Comparison of ENCODE assay signal across 27 cellular contexts in the genomic region with DNA sequence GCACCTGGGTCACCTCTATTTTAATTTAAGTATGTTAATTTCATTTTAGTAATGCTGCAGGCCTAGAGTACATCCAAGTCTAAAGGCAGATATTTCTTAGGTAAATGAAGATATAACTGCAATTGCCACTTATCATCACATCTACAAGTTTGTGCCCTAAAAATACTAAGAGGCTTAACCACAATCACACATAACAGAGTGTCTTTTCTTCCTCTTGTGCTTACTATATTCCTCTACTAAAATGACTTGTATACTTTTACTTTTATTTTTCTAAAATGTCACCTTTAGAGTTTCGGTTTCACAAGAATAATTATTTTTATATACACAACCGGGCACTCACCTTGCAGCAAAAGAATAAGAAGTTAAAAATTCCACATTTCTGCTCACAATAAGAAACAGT.
DNase-seq lines count a peak whose midpoint lies in the region; ATAC-seq and TF ChIP-seq lines count a peak whose summit lies in the region.
"Had no signal": no experiment of that assay in that cellular context is flagged by ENCODE, and none has a peak within 500 bp of the region (broad histone marks: within the 10 kb centered on the region; RNA-seq: fewer than 3 reads in every experiment).

No MANE protein-coding gene starts in this region.

- H3K36me3 Mint-ChIP-seq in activated naive CD8-positive, alpha-beta T cell: peaks cover 4% of the 10 kb centered on the region
- no peaks in the 10 kb centered on the region for H3K36me3 Mint-ChIP-seq in activated naive CD8-positive, alpha-beta T cell treated with anti-CD3 and anti-CD28 coated beads for 36 hours
- H3K36me3 Mint-ChIP-seq in activated T-helper 17 cell treated with anti-CD3 and anti-CD28 coated beads, Interleukin-2, amount 50 U/mL, for 72 hours (ENCODE audit: low read depth): no peaks in the 10 kb centered on the region

- 49 to 70% methylated on average over 2 of the region's 2 CpGs for WGBS in upper lobe of left lung, 2 donors

- TF ChIP-seq POLR2A in upper lobe of left lung (IDR thresholded peaks at IDR 0.05): no peak

- H3K9me3 Mint-ChIP-seq in activated naive CD8-positive, alpha-beta T cell (ENCODE audit: low read depth): peaks cover 5% of the 10 kb centered on the region
- no peaks in the 10 kb centered on the region for H3K9me3 Mint-ChIP-seq in activated naive CD8-positive, alpha-beta T cell treated with anti-CD3 and anti-CD28 coated beads for 36 hours
- H3K9me3 Mint-ChIP-seq in activated T-helper 17 cell treated with anti-CD3 and anti-CD28 coated beads, Interleukin-2, amount 50 U/mL, for 72 hours: peaks cover 4% of the 10 kb centered on the region
- H3K9me3 Mint-ChIP-seq: activated B cell treated with CpG ODN at 0.5 μM for 24 hours; activated CD4-positive, alpha-beta memory T cell treated with anti-CD3 and anti-CD28 coated beads, Interleukin-2, amount 10 ng/mL, durations not matched to agents 7 days and 5 days; dendritic cell treated with granulocyte-macrophage colony-stimulating factor and Interleukin-4, amounts not matched to agents 40 ng/mL and 50 ng/mL, for 4 days had no signal

- H3K27ac Mint-ChIP-seq in activated naive CD8-positive, alpha-beta T cell: no peak overlapping the region
- no peak overlapping the region for H3K27ac Mint-ChIP-seq in activated naive CD8-positive, alpha-beta T cell treated with anti-CD3 and anti-CD28 coated beads for 36 hours
- H3K27ac Mint-ChIP-seq in activated T-helper 17 cell treated with anti-CD3 and anti-CD28 coated beads, Interleukin-2, amount 50 U/mL, for 72 hours: no peak overlapping the region
- H3K27ac Mint-ChIP-seq: activated B cell treated with CpG ODN at 0.5 μM for 24 hours; activated CD4-positive, alpha-beta memory T cell treated with anti-CD3 and anti-CD28 coated beads, Interleukin-2, amount 10 ng/mL, durations not matched to agents 7 days and 5 days; dendritic cell treated with granulocyte-macrophage colony-stimulating factor and Interleukin-4, amounts not matched to agents 40 ng/mL and 50 ng/mL, for 4 days had no signal

- DNase-seq in activated naive CD8-positive, alpha-beta T cell treated with anti-CD3 and anti-CD28 coated beads for 36 hours: no peak
- DNase-seq in upper lobe of left lung (no peak), NCI-H510A (lab: John Stamatoyannopoulos, UW) (no peak)
- DNase-seq: activated B cell treated with CpG ODN at 0.5 μM for 24 hours; activated CD4-positive, alpha-beta memory T cell treated with anti-CD3 and anti-CD28 coated beads, Interleukin-2, amount 10 ng/mL, durations not matched to agents 7 days and 5 days; activated T-cell treated with anti-CD3 and anti-CD28 coated beads, Interleukin-2, amount 50 U/mL, for 1 hour; caudate nucleus; esophagus squamous epithelium; foreskin melanocyte; H7; heart right ventricle; IMR-90; lower lobe of right lung; NCI-H1105; NCI-H2029; NCI-H526 treated with DMSO at 0.1 percent for 48 hours; pancreas; retina; SHP77 treated with DMSO at 0.1 percent for 48 hours; tibial artery had no signal

- peak overlapping the region; percentile 66 for H3K4me3 Mint-ChIP-seq in activated naive CD8-positive, alpha-beta T cell
- H3K4me3 Mint-ChIP-seq in activated naive CD8-positive, alpha-beta T cell treated with anti-CD3 and anti-CD28 coated beads for 36 hours: no peak overlapping the region
- H3K4me3 Mint-ChIP-seq in activated T-helper 17 cell treated with anti-CD3 and anti-CD28 coated beads, Interleukin-2, amount 50 U/mL, for 72 hours: peak overlapping the region; percentile 11
- H3K4me3 Mint-ChIP-seq: activated B cell treated with CpG ODN at 0.5 μM for 24 hours; activated CD4-positive, alpha-beta memory T cell treated with anti-CD3 and anti-CD28 coated beads, Interleukin-2, amount 10 ng/mL, durations not matched to agents 7 days and 5 days; dendritic cell treated with granulocyte-macrophage colony-stimulating factor and Interleukin-4, amounts not matched to agents 40 ng/mL and 50 ng/mL, for 4 days had no signal

- no peak overlapping the region for H3K27ac ChIP-seq in upper lobe of left lung
- H3K27ac ChIP-seq: esophagus squamous epithelium, heart right ventricle, lower lobe of right lung, pancreas, skin epidermis, tibial artery had no signal

- H3K4me3 ChIP-seq in upper lobe of left lung: no peak overlapping the region
- H3K4me3 ChIP-seq: esophagus squamous epithelium, heart right ventricle, lower lobe of right lung, pancreas, skin epidermis, tibial artery had no signal

- no peak for TF ChIP-seq EP300 in upper lobe of left lung (IDR thresholded peaks at IDR 0.05)

- H3K36me3 ChIP-seq in upper lobe of left lung: no peaks in the 10 kb centered on the region
- H3K36me3 ChIP-seq: esophagus squamous epithelium, heart right ventricle, lower lobe of right lung, pancreas, tibial artery had no signal

- H3K27me3 ChIP-seq in upper lobe of left lung: no peaks in the 10 kb centered on the region
- H3K27me3 ChIP-seq: esophagus squamous epithelium, pancreas, tibial artery had no signal

- ATAC-seq in GM19043 (IDR thresholded peaks at IDR 0.05; ENCODE audit: low read depth, unreplicated experiment): peak; percentile 63
- ATAC-seq in activated T-helper 17 cell treated with anti-CD3 and anti-CD28 coated beads, Interleukin-2, amount 50 U/mL, for 72 hours (replicated peaks): peak; percentile 31
- ATAC-seq in upper lobe of left lung (ENCODE audit: low FRiP score in 2 of 2): no peak
- no peak for ATAC-seq in activated CD4-positive, CD25-positive, alpha-beta regulatory T cell treated with anti-CD3 and anti-CD28 coated beads, Interleukin-2, amount 50 U/mL, for 24 hours
- ATAC-seq: heart right ventricle, lower lobe of right lung, Panc1, pancreas had no signal

- peaks cover 41% of the 10 kb centered on the region for H3K4me1 Mint-ChIP-seq in activated naive CD8-positive, alpha-beta T cell (ENCODE audit: low read depth)
- H3K4me1 Mint-ChIP-seq in activated naive CD8-positive, alpha-beta T cell treated with anti-CD3 and anti-CD28 coated beads for 36 hours: peaks cover 20% of the 10 kb centered on the region
- H3K4me1 Mint-ChIP-seq in activated T-helper 17 cell treated with anti-CD3 and anti-CD28 coated beads, Interleukin-2, amount 50 U/mL, for 72 hours: peaks cover 14% of the 10 kb centered on the region

- H3K9me3 ChIP-seq in upper lobe of left lung: no peaks in the 10 kb centered on the region
- H3K9me3 ChIP-seq: esophagus squamous epithelium, heart right ventricle, lower lobe of right lung, pancreas, tibial artery had no signal

- no peak for TF ChIP-seq CTCF in upper lobe of left lung (IDR thresholded peaks at IDR 0.05)

- H3K27me3 Mint-ChIP-seq in activated naive CD8-positive, alpha-beta T cell: no peaks in the 10 kb centered on the region
- H3K27me3 Mint-ChIP-seq in activated naive CD8-positive, alpha-beta T cell treated with anti-CD3 and anti-CD28 coated beads for 36 hours: no peaks in the 10 kb centered on the region
- no peaks in the 10 kb centered on the region for H3K27me3 Mint-ChIP-seq in activated T-helper 17 cell treated with anti-CD3 and anti-CD28 coated beads, Interleukin-2, amount 50 U/mL, for 72 hours
- H3K27me3 Mint-ChIP-seq: activated B cell treated with CpG ODN at 0.5 μM for 24 hours; activated CD4-positive, alpha-beta memory T cell treated with anti-CD3 and anti-CD28 coated beads, Interleukin-2, amount 10 ng/mL, durations not matched to agents 7 days and 5 days had no signal

- no peaks in the 10 kb centered on the region for H3K4me1 ChIP-seq in upper lobe of left lung
- H3K4me1 ChIP-seq: heart right ventricle, lower lobe of right lung, pancreas, tibial artery had no signal

Comparison
In these comparisons a context has a peak if more than half of its experiments do, and no peak if none do; other contexts are left out.
1. ATAC-seq: peak in GM19043 (single experiment) and activated T-helper 17 cell treated with anti-CD3 and anti-CD28 coated beads, Interleukin-2, amount 50 U/mL, for 72 hours (single experiment); none in upper lobe of left lung (0 of 2) and activated CD4-positive, CD25-positive, alpha-beta regulatory T cell treated with anti-CD3 and anti-CD28 coated beads, Interleukin-2, amount 50 U/mL, for 24 hours (0 of 2).